ENCODE assay signal across 8 cellular contexts in genomic region chr12:109115758-109116610, GRCh38. TPM values are rescaled to one million over a fixed set of nuclear protein-coding genes. Genes with fewer than 3 reads are reported as not detected.
DNase-seq lines count a peak whose midpoint lies in the region; ATAC-seq and TF ChIP-seq lines count a peak whose summit lies in the region.

ACACB (plus strand) TSS chr12:109116587; CDS start chr12:109139406, 22,819 bp downstream.

- peak within 1 kb of the TSS; percentile 53 to 76 for H3K9ac ChIP-seq in stomach smooth muscle (ENCODE audit: low read length in 2 of 2)

- H3K27ac ChIP-seq in left lung: peak within 1 kb of the TSS; percentile 44 to 63
- H3K27ac ChIP-seq in stomach smooth muscle (ENCODE audit: low read length): peak within 1 kb of the TSS; percentile 97

- H3K4me1 ChIP-seq in left lung (peaks cover 5 to 22% of the 10 kb centered on the region in 2 donors), stomach smooth muscle (ENCODE audit: control insufficient read depth, insufficient read depth, low read length) (peaks cover 56% of the 10 kb centered on the region)

- intact Hi-C loops in left lung (cut with DNase I): loop anchor here in 1 of 2 donors (10.0 kb wide), 1 partner anchor 269 kb away; no protein-coding TSS in a partner anchor

- TF ChIP-seq POLR2A in erythroblast (IDR thresholded peaks at IDR 0.05; ENCODE audit: low read length): no peak

- H3K27me3 ChIP-seq in left lung: no peaks in the 10 kb centered on the region
- no peaks in the 10 kb centered on the region for H3K27me3 ChIP-seq in stomach smooth muscle (ENCODE audit: control insufficient read depth in 1 of 2, insufficient read depth in 2 of 2, low read length in 2 of 2)

- ATAC-seq in left lung (no peak), GM19351 (IDR thresholded peaks at IDR 0.05; ENCODE audit: unreplicated experiment) (no peak)

- H3K9me3 ChIP-seq in left lung (no peaks in the 10 kb centered on the region), stomach smooth muscle (ENCODE audit: control insufficient read depth in 2 of 2, low read length in 2 of 2) (no peaks in the 10 kb centered on the region)

- TF ChIP-seq CTCF in left lung (IDR thresholded peaks at IDR 0.05): no peak

- H3K4me3 ChIP-seq in left lung: no peak within 1 kb of the TSS
- H3K4me3 ChIP-seq in stomach smooth muscle (ENCODE audit: low read length in 2 of 2): peak within 1 kb of the TSS; percentile 28 to 63

- H3K36me3 ChIP-seq in left lung (no peaks in the 10 kb centered on the region), stomach smooth muscle (ENCODE audit: control insufficient read depth in 2 of 2, insufficient read depth in 2 of 2, low read length in 2 of 2) (peaks cover 3 to 6% of the 10 kb centered on the region in 2 donors)

- peak; percentile 13 for DNase-seq in NCI-H1105 (lab: John Stamatoyannopoulos, UW)
- DNase-seq in anterior cingulate cortex (lab: John Stamatoyannopoulos, UW): peak in 54 of 58 donors; percentile 12 to 96 (median 74)
- peak in 1 of 2 donors; percentile 52 for DNase-seq in left lung
- DNase-seq in NCI-H446 treated with DMSO at 0.1 percent for 48 hours (lab: John Stamatoyannopoulos, UW): no peak
- DNase-seq in SK-N-DZ (ENCODE audit: low spot score): no peak
- DNase-seq in erythroblast (lab: John Stamatoyannopoulos, UW): no peak

RNA-seq across cellular contexts. Expression of gene ACACB, which starts in this region (rescaled TPM):
- 10 to 100 TPM; 14.8 to 16.8 TPM for total RNA-seq in left lung
- 0.49 and 0.92 TPM in 2 replicates for polyA plus RNA-seq in SK-N-DZ (2014; cell fraction: cytosol; rRNA removed)
- 0.78 and 5.1 TPM in 2 replicates for polyA plus RNA-seq in SK-N-DZ (2014; cell fraction: nucleus; rRNA removed)

Comparison
In these comparisons a context has a peak if more than half of its experiments do, and no peak if none do; other contexts are left out.
1. DNase-seq: peak in NCI-H1105 (single experiment) and anterior cingulate cortex (54 of 58); none in NCI-H446 treated with DMSO at 0.1 percent for 48 hours (single experiment), SK-N-DZ (single experiment) and erythroblast (0 of 2).
2. H3K4me3 ChIP-seq: peak in stomach smooth muscle (2 of 2); none in left lung (0 of 2).